22 cellular contexts compared by ENCODE assay signal in genomic region chr12:79527498-79527897, GRCh38.
"Had no signal": no experiment of that assay in that cellular context is flagged by ENCODE, and none has a peak within 500 bp of the region (broad histone marks: within the 10 kb centered on the region; RNA-seq: fewer than 3 reads in every experiment).

No MANE protein-coding gene starts in this region.

- H3K9me3 ChIP-seq: suprapubic skin, upper lobe of left lung had no signal

- H3K4me1 Mint-ChIP-seq: activated naive CD8-positive, alpha-beta T cell treated with anti-CD3 and anti-CD28 coated beads for 36 hours had no signal

- H3K9me3 Mint-ChIP-seq: activated naive CD8-positive, alpha-beta T cell treated with anti-CD3 and anti-CD28 coated beads for 36 hours; brain had no signal

- ATAC-seq: activated CD4-positive, CD25-positive, alpha-beta regulatory T cell treated with anti-CD3 and anti-CD28 coated beads, Interleukin-2, amount 50 U/mL, for 24 hours; effector memory CD8-positive, alpha-beta T cell; foreskin keratinocyte; natural killer cell treated with Interleukin-12 subunit alpha and Interleukin-12 subunit beta and Interleukin-15 and Interleukin-18, amount 100 ng/mL, for 72 hours; stimulated activated naive CD8-positive, alpha-beta T cell treated with anti-CD3 and anti-CD28 coated beads, Interleukin-15, Interleukin-2, amounts not matched to agents 100 U/mL and 50 U/mL, for 24 hours had no signal

- H3K4me1 ChIP-seq: foreskin keratinocyte, suprapubic skin, upper lobe of left lung had no signal

- DNase-seq: activated CD4-positive, alpha-beta T cell treated with anti-CD3 and anti-CD28 coated beads, Interleukin-2, amount 50 U/mL, for 1 hour; activated CD8-positive, alpha-beta memory T cell treated with anti-CD3 and anti-CD28 coated beads for 24 hours; activated gamma-delta T cell treated with Interleukin-2 at 50 U/mL for 16 hours; activated naive CD8-positive, alpha-beta T cell treated with anti-CD3 and anti-CD28 coated beads for 36 hours; amygdala; dermis blood vessel endothelial cell; effector memory CD8-positive, alpha-beta T cell; foreskin keratinocyte; glutamatergic neuron; mesendoderm; nucleus accumbens; posterior cingulate gyrus; retina; stimulated activated CD4-positive, alpha-beta T cell treated with anti-CD3 and anti-CD28 coated beads, Interleukin-15, amount 100 ng/mL, for 24 hours; stimulated activated CD4-positive, alpha-beta T cell treated with anti-CD3 and anti-CD28 coated beads, Interleukin-4, amount 100 ng/mL, for 24 hours; stimulated activated naive CD8-positive, alpha-beta T cell treated with anti-CD3 and anti-CD28 coated beads, Interleukin-15, Interleukin-2, amounts not matched to agents 100 U/mL and 50 U/mL, for 24 hours; T1000; upper lobe of left lung had no signal

- H3K36me3 Mint-ChIP-seq: activated naive CD8-positive, alpha-beta T cell treated with anti-CD3 and anti-CD28 coated beads for 36 hours; brain; natural killer cell treated with Interleukin-12 subunit alpha and Interleukin-12 subunit beta and Interleukin-15 and Interleukin-18, amount 100 ng/mL, for 72 hours had no signal

- H3K4me3 Mint-ChIP-seq: activated naive CD8-positive, alpha-beta T cell treated with anti-CD3 and anti-CD28 coated beads for 36 hours; brain; effector memory CD8-positive, alpha-beta T cell; natural killer cell treated with Interleukin-12 subunit alpha and Interleukin-12 subunit beta and Interleukin-15 and Interleukin-18, amount 100 ng/mL, for 72 hours had no signal

- H3K36me3 ChIP-seq: suprapubic skin, upper lobe of left lung had no signal

- H3K27ac Mint-ChIP-seq: activated naive CD8-positive, alpha-beta T cell treated with anti-CD3 and anti-CD28 coated beads for 36 hours; effector memory CD8-positive, alpha-beta T cell; natural killer cell treated with Interleukin-12 subunit alpha and Interleukin-12 subunit beta and Interleukin-15 and Interleukin-18, amount 100 ng/mL, for 72 hours had no signal

- H3K4me3 ChIP-seq: suprapubic skin, upper lobe of left lung had no signal

- H3K27ac ChIP-seq: foreskin keratinocyte, suprapubic skin, upper lobe of left lung had no signal

- H3K27me3 ChIP-seq: foreskin keratinocyte, suprapubic skin, upper lobe of left lung had no signal

- H3K27me3 Mint-ChIP-seq: activated naive CD8-positive, alpha-beta T cell treated with anti-CD3 and anti-CD28 coated beads for 36 hours had no signal
